ENCODE assay signal across 29 cellular contexts in the genomic region with DNA sequence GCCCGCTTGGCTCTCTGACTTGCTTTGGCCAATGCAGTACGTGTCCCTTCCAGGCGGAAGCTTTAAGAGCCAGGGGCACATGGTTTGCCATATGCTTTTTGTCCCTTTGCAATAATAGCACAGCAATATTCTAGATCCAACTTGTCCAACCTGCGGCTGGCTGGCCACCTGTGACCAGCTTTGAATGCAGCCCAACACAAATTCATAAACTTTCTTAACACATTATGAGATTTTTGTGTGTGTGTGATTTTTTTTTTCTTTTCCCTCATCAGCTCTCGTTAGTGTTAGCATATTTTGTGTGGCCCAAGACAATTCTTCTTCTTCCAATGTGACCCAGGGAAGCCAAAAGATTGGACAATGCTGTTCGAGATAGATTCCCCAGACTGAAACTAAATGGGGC.
"Had no signal": no experiment of that assay in that cellular context is flagged by ENCODE, and none has a peak within 500 bp of the region (broad histone marks: within the 10 kb centered on the region; RNA-seq: fewer than 3 reads in every experiment).

No MANE protein-coding gene starts in this region.

- H3K9me3 ChIP-seq: colonic mucosa, SJCRH30 had no signal

- H3K9ac ChIP-seq: KMS-11 had no signal

- H3K27ac ChIP-seq: colonic mucosa, KMS-11, SJCRH30, SK-N-MC had no signal

- H3K4me3 ChIP-seq: colonic mucosa, SJCRH30, SK-N-MC had no signal

- H3K4me2 ChIP-seq: KMS-11 had no signal

- H3K27me3 ChIP-seq: colonic mucosa, SJCRH30 had no signal

- H3K4me1 ChIP-seq: colonic mucosa had no signal

- DNase-seq: activated B cell treated with CpG ODN at 0.5 μM for 24 hours; activated CD4-positive, alpha-beta memory T cell treated with anti-CD3 and anti-CD28 coated beads, Interleukin-2, amount 10 ng/mL, durations not matched to agents 7 days and 5 days; activated CD4-positive, alpha-beta T cell treated with anti-CD3 and anti-CD28 coated beads for 1 hour; activated CD4-positive, alpha-beta T cell treated with anti-CD3 and anti-CD28 coated beads for 48 hours; activated CD8-positive, alpha-beta memory T cell treated with anti-CD3 and anti-CD28 coated beads for 24 hours; activated CD8-positive, alpha-beta memory T cell treated with anti-CD3 and anti-CD28 coated beads, Interleukin-2, amount 10 ng/mL, durations not matched to agents 7 days and 5 days; activated CD8-positive, alpha-beta memory T cell treated with anti-CD3 and anti-CD28 coated beads, Interleukin-2, amount 50 U/mL, for 48 hours; activated effector memory CD4-positive, alpha-beta T cell treated with Interleukin-2 at 50 U/mL for 16 hours; activated naive CD4-positive, alpha-beta T cell treated with anti-CD3 and anti-CD28 coated beads, Interleukin-2, amount 10 ng/mL, durations not matched to agents 7 days and 5 days; activated naive CD8-positive, alpha-beta T cell treated with anti-CD3 and anti-CD28 coated beads, Interleukin-2, amount 50 U/mL, for 24 hours; activated T-cell treated with anti-CD3 and anti-CD28 coated beads, Interleukin-2, amount 50 U/mL, for 48 hours; anterior cingulate cortex; caudate nucleus; colonic mucosa; MM.1S; NCI-H1092 treated with DMSO at 0.1 percent for 48 hours; NCI-H187; NCI-H2029 treated with DMSO at 0.1 percent for 48 hours; NCI-H2107; NCI-H2171; NCI-H510A; NCI-H774; SHP77; SJCRH30; T1000 had no signal

- FAIRE-seq: bronchial epithelial cell, TTC549 had no signal

- H3K36me3 ChIP-seq: colonic mucosa, SJCRH30 had no signal
